Comparison of ENCODE assay signal across 11 cellular contexts in genomic region chrX:21837056-21837455, GRCh38.
"Had no signal": no experiment of that assay in that cellular context is flagged by ENCODE, and none has a peak within 500 bp of the region (broad histone marks: within the 10 kb centered on the region; RNA-seq: fewer than 3 reads in every experiment).

No MANE protein-coding gene starts in this region.

- H3K27ac ChIP-seq: coronary artery, stomach had no signal

- ATAC-seq: activated CD8-positive, alpha-beta T cell treated with anti-CD3 and anti-CD28 coated beads, Interleukin-2, amount 10 ng/mL, durations not matched to agents 7 days and 5 days; natural killer cell had no signal

- H3K4me3 ChIP-seq: coronary artery, stomach had no signal

- H3K27me3 ChIP-seq: stomach had no signal

- DNase-seq: activated CD4-positive, alpha-beta T cell treated with anti-CD3 and anti-CD28 coated beads for 4 hours; activated CD8-positive, alpha-beta memory T cell treated with anti-CD3 and anti-CD28 coated beads, Interleukin-2, amount 50 U/mL, for 48 hours; activated CD8-positive, alpha-beta T cell treated with anti-CD3 and anti-CD28 coated beads, Interleukin-2, amount 10 ng/mL, durations not matched to agents 7 days and 5 days; activated naive CD8-positive, alpha-beta T cell treated with anti-CD3 and anti-CD28 coated beads, Interleukin-2, amount 10 ng/mL, durations not matched to agents 7 days and 5 days; aorta; effector CD8-positive, alpha-beta T cell; natural killer cell; stimulated activated CD4-positive, alpha-beta T cell treated with anti-CD3 and anti-CD28 coated beads, Interleukin-4, amount 100 ng/mL, for 24 hours; stomach; T-helper 1 cell had no signal

- H3K36me3 ChIP-seq: stomach had no signal
